In genomic region chr20:17584684-17585083, GRCh38 we compare ENCODE assay signal across 23 cellular contexts. TPM values are rescaled to one million over a fixed set of nuclear protein-coding genes. Genes with fewer than 3 reads are reported as not detected.
DNase-seq lines count a peak whose midpoint lies in the region; ATAC-seq and TF ChIP-seq lines count a peak whose summit lies in the region.
"Had no signal": no experiment of that assay in that cellular context is flagged by ENCODE, and none has a peak within 500 bp of the region (broad histone marks: within the 10 kb centered on the region; RNA-seq: fewer than 3 reads in every experiment).

No MANE protein-coding gene starts in this region.

- TF ChIP-seq EP300 in suprapubic skin (IDR thresholded peaks at IDR 0.05) = no peak

- intact Hi-C loops in heart right ventricle (cut with DNase I) = no loop called here

- H3K36me3 ChIP-seq in thoracic aorta (peaks cover 7% of the 10 kb centered on the region), suprapubic skin (no peaks in the 10 kb centered on the region), heart right ventricle (peaks cover 0 to 8% (median 0%) of the 10 kb centered on the region in 9 donors)
- H3K36me3 ChIP-seq: HAP-1, SJCRH30 had no signal

- DNase-seq in LHCN-M2 (ENCODE audit: low read depth) (peak; percentile 75), chondrocyte (ENCODE audit: low spot score) (no peak), thoracic aorta (ENCODE audit: low spot score) (no peak), suprapubic skin (ENCODE audit: low spot score in 2 of 2) (no peak), heart right ventricle (no peak), NCI-H510A treated with DMSO at 0.1 percent for 48 hours (lab: John Stamatoyannopoulos, UW) (no peak), G401 (ENCODE audit: low spot score) (no peak)
- DNase-seq: ACHN; AML-193; COR-L47; EL; MV-4-11; NCI-H1417; NCI-H187 treated with DMSO at 0.1 percent for 48 hours; NCI-H345; NCI-H69; NK-92 treated with Interleukin-12 subunit alpha and Interleukin-12 subunit beta, amount 100 ng/mL, for 24 hours; OCI-M1; RPMI8226 had no signal

- no peak overlapping the region for H3K4me3 Mint-ChIP-seq in chondrocyte (ENCODE audit: unreplicated experiment)
- H3K4me3 Mint-ChIP-seq in nephron = no peak overlapping the region
- H3K4me3 Mint-ChIP-seq: CD14-positive monocyte had no signal

- TF ChIP-seq POLR2A in suprapubic skin (IDR thresholded peaks at IDR 0.05) = no peak

- no peaks in the 10 kb centered on the region for H3K27me3 Mint-ChIP-seq in chondrocyte (ENCODE audit: low read depth)
- H3K27me3 Mint-ChIP-seq in nephron (ENCODE audit: low read depth) = no peaks in the 10 kb centered on the region

- H3K27ac ChIP-seq in thoracic aorta = peak overlapping the region in 1 of 2 donors; percentile 27
- no peak overlapping the region for H3K27ac ChIP-seq in suprapubic skin
- H3K27ac ChIP-seq in heart right ventricle = no peak overlapping the region
- H3K27ac ChIP-seq: SJCRH30 had no signal

- in situ Hi-C loops in G401 (cut with HindIII; ENCODE audit: low sequenced_read_pairs) = no loop called here

- H3K4me3 ChIP-seq in thoracic aorta = peak overlapping the region; percentile 34
- H3K4me3 ChIP-seq in suprapubic skin = no peak overlapping the region
- H3K4me3 ChIP-seq in heart right ventricle = no peak overlapping the region
- H3K4me3 ChIP-seq: HAP-1, SJCRH30 had no signal

- peaks cover 89% of the 10 kb centered on the region for H3K4me1 Mint-ChIP-seq in chondrocyte (ENCODE audit: low read depth)
- peaks cover 23% of the 10 kb centered on the region for H3K4me1 Mint-ChIP-seq in nephron

- TF ChIP-seq CTCF in chondrocyte (IDR thresholded peaks at IDR 0.05) (no peak), nephron (IDR thresholded peaks at IDR 0.05; ENCODE audit: unreplicated experiment in 3 of 3) (no peak), thoracic aorta (IDR thresholded peaks at IDR 0.05) (no peak), suprapubic skin (IDR thresholded peaks at IDR 0.05) (no peak), heart right ventricle (IDR thresholded peaks at IDR 0.05) (no peak)

- H3K9me3 ChIP-seq in thoracic aorta = no peaks in the 10 kb centered on the region
- no peaks in the 10 kb centered on the region for H3K9me3 ChIP-seq in suprapubic skin
- no peaks in the 10 kb centered on the region for H3K9me3 ChIP-seq in heart right ventricle
- H3K9me3 ChIP-seq: HAP-1, SJCRH30 had no signal

- H3K9me3 Mint-ChIP-seq in chondrocyte (ENCODE audit: low read depth) (no peaks in the 10 kb centered on the region), nephron (no peaks in the 10 kb centered on the region)

- H3K27me3 ChIP-seq in thoracic aorta (replicated peaks; ENCODE audit: insufficient read depth) = no peaks in the 10 kb centered on the region
- no peaks in the 10 kb centered on the region for H3K27me3 ChIP-seq in suprapubic skin
- no peaks in the 10 kb centered on the region for H3K27me3 ChIP-seq in heart right ventricle
- H3K27me3 ChIP-seq: SJCRH30 had no signal

- H3K36me3 Mint-ChIP-seq in chondrocyte (ENCODE audit: low read depth) (peaks cover 21% of the 10 kb centered on the region), nephron (ENCODE audit: low read depth) (no peaks in the 10 kb centered on the region)

- ATAC-seq in thoracic aorta (ENCODE audit: insufficient number of reproducible peaks, low FRiP score, low read depth) (no peak), heart right ventricle (no peak)

- H3K27ac Mint-ChIP-seq in chondrocyte (ENCODE audit: unreplicated experiment) = peak overlapping the region; percentile 62
- peak overlapping the region in 2 of 3 experiments; percentile 2 for H3K27ac Mint-ChIP-seq in nephron
- H3K27ac Mint-ChIP-seq: CD14-positive monocyte had no signal

- H3K4me1 ChIP-seq in thoracic aorta (ENCODE audit: control insufficient read depth in 1 of 2, low read depth in 2 of 2) (peaks cover 76 to 83% of the 10 kb centered on the region in 2 donors), suprapubic skin (peaks cover 47% of the 10 kb centered on the region), heart right ventricle (peaks cover 0 to 84% (median 40%) of the 10 kb centered on the region in 9 donors)

RNA-seq across cellular contexts. Expression of gene DSTN, which starts 14.8 kb away (rescaled TPM):
- total RNA-seq in LHCN-M2 (2014; rRNA removed) = 218 and 254 TPM in 2 replicates
- polyA plus RNA-seq in LHCN-M2 (2012) = 559 TPM
- 878 to 1,290 TPM (median 1,265 TPM) in 3 replicates for total RNA-seq in chondrocyte
- 1,000 to 10,000 TPM; 1,342 to 1,977 TPM for total RNA-seq in thoracic aorta
- 100 to 1,000 TPM; 186 to 301 (median 258) TPM for total RNA-seq in suprapubic skin
- total RNA-seq in heart right ventricle = 100 to 1,000 TPM; 353 to 802 (median 569) TPM
- polyA plus RNA-seq in heart right ventricle = 100 to 1,000 TPM; 261 to 538 TPM
- 305 and 378 TPM in 2 replicates for total RNA-seq in G401 (2014; rRNA removed; shearing (Covaris generic))

RNA-seq across cellular contexts. Expression of gene BFSP1, which starts 53.5 kb away (rescaled TPM):
- total RNA-seq in LHCN-M2 (2014; rRNA removed) (4.7 and 6.6 TPM in 2 replicates), chondrocyte (9.6 to 14.4 TPM (median 11.7 TPM) in 3 replicates), thoracic aorta (1 to 10 TPM; 2.4 to 3.0 TPM), suprapubic skin (1 to 10 TPM in 3 of 4 donors, under 1 TPM in 1; 0.85 to 1.7 (median 1.4) TPM), heart right ventricle (1 to 10 TPM in 2 of 10 donors, under 1 TPM in 8; 0.27 to 1.9 (median 0.70) TPM)
- 6.4 TPM for polyA plus RNA-seq in LHCN-M2 (2012)
- polyA plus RNA-seq in heart right ventricle = under 1 TPM; 0.19 to 0.44 TPM
- 0.98 and 2.3 TPM in 2 replicates for total RNA-seq in G401 (2014; rRNA removed; shearing (Covaris generic))
- total RNA-seq: SJCRH30 had no signal
- polyA plus RNA-seq: CD14-positive monocyte had no signal
